8 cellular contexts compared by ENCODE assay signal in genomic region chr10:62735464-62736188, GRCh38.
A peak's percentile ranks its signal among the peaks of the same experiment; 100 is the strongest.
DNase-seq lines count a peak whose midpoint lies in the region; ATAC-seq and TF ChIP-seq lines count a peak whose summit lies in the region.

No MANE protein-coding gene starts in this region.

- no peaks in the 10 kb centered on the region for H3K4me1 Mint-ChIP-seq in nephron progenitor cell

- no peaks in the 10 kb centered on the region for H3K9me3 ChIP-seq in BLaER1 treated with 17β-estradiol and CSF1 and Interleukin-3, amounts not matched to agents 10 nM and 100 nM (replicated peaks in 1 of 11)
- no peaks in the 10 kb centered on the region for H3K9me3 ChIP-seq in adipocyte (ENCODE audit: control insufficient read depth, low read length)
- H3K9me3 ChIP-seq in effector memory CD4-positive, alpha-beta T cell (ENCODE audit: control insufficient read depth, low read length), result no peaks in the 10 kb centered on the region

- no peak for TF ChIP-seq CTCF in nephron progenitor cell (IDR thresholded peaks at IDR 0.05)

- ATAC-seq in GM19351 (IDR thresholded peaks at IDR 0.05; ENCODE audit: unreplicated experiment) (peak; percentile 46), HG03108 (IDR thresholded peaks at IDR 0.05; ENCODE audit: unreplicated experiment) (peak; percentile 66)
- ATAC-seq in activated naive CD4-positive, alpha-beta T cell treated with anti-CD3 and anti-CD28 coated beads, Interleukin-2, amount 50 U/mL, for 72 hours, result no peak

- H3K36me3 Mint-ChIP-seq in nephron progenitor cell (ENCODE audit: low read depth), result no peaks in the 10 kb centered on the region
- no peaks in the 10 kb centered on the region for H3K36me3 Mint-ChIP-seq in activated naive CD4-positive, alpha-beta T cell treated with anti-CD3 and anti-CD28 coated beads, Interleukin-2, amount 50 U/mL, for 72 hours

- H3K4me1 ChIP-seq in BLaER1 treated with 17β-estradiol and CSF1 and Interleukin-3, amounts not matched to agents 10 nM and 100 nM, result peaks cover 9 to 64% (median 43%) of the 10 kb centered on the region in 10 experiments; a peak in 18 of 20 replicates
- peaks cover 37% of the 10 kb centered on the region for H3K4me1 ChIP-seq in adipocyte (ENCODE audit: control insufficient read depth, insufficient read depth, low read length)
- H3K4me1 ChIP-seq in effector memory CD4-positive, alpha-beta T cell (ENCODE audit: control insufficient read depth, insufficient read depth, low read length, poor library complexity, severe bottlenecking), result peaks cover 40% of the 10 kb centered on the region

- no peaks in the 10 kb centered on the region for H3K9me3 Mint-ChIP-seq in nephron progenitor cell
- peaks cover 0 to 11% of the 10 kb centered on the region in 2 donors for H3K9me3 Mint-ChIP-seq in activated naive CD4-positive, alpha-beta T cell treated with anti-CD3 and anti-CD28 coated beads, Interleukin-2, amount 50 U/mL, for 72 hours

- no peaks in the 10 kb centered on the region for H3K27me3 ChIP-seq in BLaER1 treated with 17β-estradiol and CSF1 and Interleukin-3, amounts not matched to agents 10 nM and 100 nM
- H3K27me3 ChIP-seq in adipocyte (replicated peaks; ENCODE audit: control insufficient read depth, insufficient read depth, low read length), result no peaks in the 10 kb centered on the region
- no peaks in the 10 kb centered on the region for H3K27me3 ChIP-seq in effector memory CD4-positive, alpha-beta T cell (replicated peaks; ENCODE audit: control insufficient read depth, insufficient read depth, low read length, poor library complexity, severe bottlenecking)

- DNase-seq in adipocyte (ENCODE audit: low read depth) (peak; percentile 17), nephron progenitor cell (no peak)
- no peak for DNase-seq in effector memory CD4-positive, alpha-beta T cell
- no peak for DNase-seq in activated naive CD4-positive, alpha-beta T cell treated with anti-CD3 and anti-CD28 coated beads, Interleukin-2, amount 50 U/mL, for 72 hours (ENCODE audit: low spot score in 2 of 2)
- DNase-seq in activated CD8-positive, alpha-beta memory T cell treated with anti-CD3 and anti-CD28 coated beads for 24 hours, result no peak

- no peaks in the 10 kb centered on the region for H3K36me3 ChIP-seq in BLaER1 treated with 17β-estradiol and CSF1 and Interleukin-3, amounts not matched to agents 10 nM and 100 nM
- H3K36me3 ChIP-seq in adipocyte (ENCODE audit: control insufficient read depth, insufficient read depth, low read length, severe bottlenecking), result no peaks in the 10 kb centered on the region
- H3K36me3 ChIP-seq in effector memory CD4-positive, alpha-beta T cell (ENCODE audit: control insufficient read depth, insufficient read depth, low read length), result no peaks in the 10 kb centered on the region

- peak overlapping the region; percentile 9 to 90 (median 77); a peak in 21 of 22 replicates for H3K4me2 ChIP-seq in BLaER1 treated with 17β-estradiol and CSF1 and Interleukin-3, amounts not matched to agents 10 nM and 100 nM

- no peaks in the 10 kb centered on the region for H4K20me1 ChIP-seq in BLaER1 treated with 17β-estradiol and CSF1 and Interleukin-3, amounts not matched to agents 10 nM and 100 nM

- H3K9ac ChIP-seq in BLaER1 treated with 17β-estradiol and CSF1 and Interleukin-3, amounts not matched to agents 10 nM and 100 nM, result peak overlapping the region in 5 of 11 experiments; percentile 6 to 60 (median 11); a peak in 6 of 22 replicates
- H3K9ac ChIP-seq in adipocyte (ENCODE audit: low read length), result no peak overlapping the region

- H3K27ac ChIP-seq in BLaER1 treated with 17β-estradiol and CSF1 and Interleukin-3, amounts not matched to agents 10 nM and 100 nM, result peak overlapping the region in 10 of 11 experiments; percentile 34 to 87 (median 74); a peak in 19 of 22 replicates
- H3K27ac ChIP-seq in effector memory CD4-positive, alpha-beta T cell (ENCODE audit: insufficient read depth, low read length, poor library complexity, severe bottlenecking), result no peak overlapping the region

- H3K4me3 ChIP-seq in BLaER1 treated with 17β-estradiol and CSF1 and Interleukin-3, amounts not matched to agents 10 nM and 100 nM, result peak overlapping the region in 3 of 10 experiments; percentile 0 to 30 (median 18); a peak in 3 of 20 replicates
- H3K4me3 ChIP-seq in adipocyte (ENCODE audit: low read length), result no peak overlapping the region
- H3K4me3 ChIP-seq in effector memory CD4-positive, alpha-beta T cell (ENCODE audit: insufficient read depth, low read depth, low read length, poor library complexity, severe bottlenecking), result no peak overlapping the region

- no peak overlapping the region for H3K27ac Mint-ChIP-seq in nephron progenitor cell
- no peak overlapping the region for H3K27ac Mint-ChIP-seq in activated naive CD4-positive, alpha-beta T cell treated with anti-CD3 and anti-CD28 coated beads, Interleukin-2, amount 50 U/mL, for 72 hours

- H3K27me3 Mint-ChIP-seq in nephron progenitor cell (ENCODE audit: low read depth, poor library complexity), result peaks cover 3% of the 10 kb centered on the region

- H3K4me3 Mint-ChIP-seq in nephron progenitor cell, result no peak overlapping the region

Comparison
In these comparisons a context has a peak if more than half of its experiments do, and no peak if none do; other contexts are left out.
1. ATAC-seq: peak in GM19351 (single experiment) and HG03108 (single experiment); none in activated naive CD4-positive, alpha-beta T cell treated with anti-CD3 and anti-CD28 coated beads, Interleukin-2, amount 50 U/mL, for 72 hours (0 of 2).